2 cellular contexts compared by ENCODE assay signal in the genomic region with DNA sequence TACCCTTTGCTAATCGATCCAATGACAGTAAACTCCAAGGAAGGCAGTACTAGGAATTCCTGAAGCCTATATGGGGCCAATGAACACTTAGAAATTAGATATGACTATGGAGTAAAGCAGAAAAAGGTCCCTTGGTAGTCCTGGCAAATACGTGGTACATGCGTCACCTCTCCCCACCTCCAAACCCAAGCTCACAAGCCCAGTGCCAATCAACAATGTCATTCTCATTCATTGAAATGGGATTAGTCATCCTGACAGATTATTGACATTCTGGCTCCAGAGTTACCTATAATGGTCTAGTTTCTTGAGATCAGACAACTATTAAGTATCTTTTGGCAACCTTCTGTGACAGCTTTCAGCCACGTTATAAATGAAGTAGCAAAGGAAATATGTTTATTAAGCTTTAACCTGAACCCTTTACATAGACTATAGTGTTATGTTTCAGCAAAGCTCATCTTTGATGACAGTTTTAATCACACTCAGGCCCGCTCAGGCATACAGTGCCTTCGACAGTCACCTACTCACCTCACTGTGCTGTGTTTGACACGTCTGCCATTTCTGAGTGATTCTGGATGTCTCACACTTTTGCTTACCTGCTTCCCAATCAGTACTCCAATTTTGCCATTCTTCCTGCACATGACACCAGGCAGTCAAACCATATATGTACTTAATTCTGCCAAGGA.
A peak's percentile ranks its signal among the peaks of the same experiment; 100 is the strongest.
TF ChIP-seq lines count a peak whose summit lies in the region.

No MANE protein-coding gene starts in this region.

TF ChIP-seq in GM12878, 131 proteins besides CTCF, POLR2A, EP300 and RAD21:
- TF ChIP-seq, protein P1, sequence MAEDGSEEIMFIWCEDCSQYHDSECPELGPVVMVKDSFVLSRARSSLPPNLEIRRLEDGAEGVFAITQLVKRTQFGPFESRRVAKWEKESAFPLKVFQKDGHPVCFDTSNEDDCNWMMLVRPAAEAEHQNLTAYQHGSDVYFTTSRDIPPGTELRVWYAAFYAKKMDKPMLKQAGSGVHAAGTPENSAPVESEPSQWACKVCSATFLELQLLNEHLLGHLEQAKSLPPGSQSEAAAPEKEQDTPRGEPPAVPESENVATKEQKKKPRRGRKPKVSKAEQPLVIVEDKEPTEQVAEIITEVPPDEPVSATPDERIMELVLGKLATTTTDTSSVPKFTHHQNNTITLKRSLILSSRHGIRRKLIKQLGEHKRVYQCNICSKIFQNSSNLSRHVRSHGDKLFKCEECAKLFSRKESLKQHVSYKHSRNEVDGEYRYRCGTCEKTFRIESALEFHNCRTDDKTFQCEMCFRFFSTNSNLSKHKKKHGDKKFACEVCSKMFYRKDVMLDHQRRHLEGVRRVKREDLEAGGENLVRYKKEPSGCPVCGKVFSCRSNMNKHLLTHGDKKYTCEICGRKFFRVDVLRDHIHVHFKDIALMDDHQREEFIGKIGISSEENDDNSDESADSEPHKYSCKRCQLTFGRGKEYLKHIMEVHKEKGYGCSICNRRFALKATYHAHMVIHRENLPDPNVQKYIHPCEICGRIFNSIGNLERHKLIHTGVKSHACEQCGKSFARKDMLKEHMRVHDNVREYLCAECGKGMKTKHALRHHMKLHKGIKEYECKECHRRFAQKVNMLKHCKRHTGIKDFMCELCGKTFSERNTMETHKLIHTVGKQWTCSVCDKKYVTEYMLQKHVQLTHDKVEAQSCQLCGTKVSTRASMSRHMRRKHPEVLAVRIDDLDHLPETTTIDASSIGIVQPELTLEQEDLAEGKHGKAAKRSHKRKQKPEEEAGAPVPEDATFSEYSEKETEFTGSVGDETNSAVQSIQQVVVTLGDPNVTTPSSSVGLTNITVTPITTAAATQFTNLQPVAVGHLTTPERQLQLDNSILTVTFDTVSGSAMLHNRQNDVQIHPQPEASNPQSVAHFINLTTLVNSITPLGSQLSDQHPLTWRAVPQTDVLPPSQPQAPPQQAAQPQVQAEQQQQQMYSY (CRISPR knock-in tag; IDR thresholded peaks at IDR 0.05), result no peak
- TF ChIP-seq ZNF207 (IDR thresholded peaks at IDR 0.05; ENCODE audit: borderline replicate concordance), result 0 out of 2 replicates have a peak, but pooled peaks have one; percentile 22
- TF ChIP-seq, protein P2, sequence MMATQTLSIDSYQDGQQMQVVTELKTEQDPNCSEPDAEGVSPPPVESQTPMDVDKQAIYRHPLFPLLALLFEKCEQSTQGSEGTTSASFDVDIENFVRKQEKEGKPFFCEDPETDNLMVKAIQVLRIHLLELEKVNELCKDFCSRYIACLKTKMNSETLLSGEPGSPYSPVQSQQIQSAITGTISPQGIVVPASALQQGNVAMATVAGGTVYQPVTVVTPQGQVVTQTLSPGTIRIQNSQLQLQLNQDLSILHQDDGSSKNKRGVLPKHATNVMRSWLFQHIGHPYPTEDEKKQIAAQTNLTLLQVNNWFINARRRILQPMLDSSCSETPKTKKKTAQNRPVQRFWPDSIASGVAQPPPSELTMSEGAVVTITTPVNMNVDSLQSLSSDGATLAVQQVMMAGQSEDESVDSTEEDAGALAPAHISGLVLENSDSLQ (IDR thresholded peaks at IDR 0.05), result peak; percentile 48; the same call in 1 of the 2 replicates

TF ChIP-seq in WTC11, 78 proteins besides CTCF, POLR2A, EP300 and RAD21 (continued from another document):
- TF ChIP-seq, protein P3, sequence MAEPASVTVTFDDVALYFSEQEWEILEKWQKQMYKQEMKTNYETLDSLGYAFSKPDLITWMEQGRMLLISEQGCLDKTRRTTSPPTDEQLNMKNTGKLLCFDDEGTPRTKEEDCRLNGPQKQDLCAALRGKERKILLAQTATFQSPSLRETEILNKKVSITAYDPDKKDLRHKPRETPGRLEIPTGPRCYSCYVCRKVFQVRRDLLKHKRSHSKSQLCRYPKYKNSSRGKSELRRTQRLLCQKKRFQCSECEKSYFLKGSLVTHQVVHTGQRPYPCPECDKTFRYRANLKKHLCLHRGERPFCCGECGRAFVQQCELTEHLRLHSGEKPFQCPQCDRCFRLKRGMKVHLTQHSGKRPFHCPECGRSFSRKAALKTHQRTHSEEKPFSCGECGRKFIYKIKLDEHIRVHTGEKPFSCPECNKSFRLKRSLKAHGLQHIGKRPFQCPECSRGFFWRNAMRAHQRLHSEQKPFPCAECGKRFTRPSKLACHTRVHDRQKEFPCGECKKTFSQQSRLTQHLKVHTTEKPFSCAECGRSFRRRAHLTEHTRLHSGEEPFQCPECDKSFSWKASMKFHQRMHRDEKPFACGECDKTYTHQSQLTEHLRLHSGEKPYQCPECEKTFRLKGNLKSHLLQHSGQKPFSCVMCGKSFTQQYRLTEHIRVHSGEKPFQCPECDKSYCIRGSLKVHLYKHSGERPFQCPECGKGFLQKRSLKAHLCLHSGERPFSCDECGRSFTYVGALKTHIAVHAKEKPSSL (CRISPR knock-in tag; conservative IDR thresholded peaks at IDR 0.05), result no peak
- TF ChIP-seq, protein P4, sequence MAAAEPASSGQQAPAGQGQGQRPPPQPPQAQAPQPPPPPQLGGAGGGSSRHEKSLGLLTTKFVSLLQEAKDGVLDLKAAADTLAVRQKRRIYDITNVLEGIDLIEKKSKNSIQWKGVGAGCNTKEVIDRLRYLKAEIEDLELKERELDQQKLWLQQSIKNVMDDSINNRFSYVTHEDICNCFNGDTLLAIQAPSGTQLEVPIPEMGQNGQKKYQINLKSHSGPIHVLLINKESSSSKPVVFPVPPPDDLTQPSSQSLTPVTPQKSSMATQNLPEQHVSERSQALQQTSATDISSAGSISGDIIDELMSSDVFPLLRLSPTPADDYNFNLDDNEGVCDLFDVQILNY (CRISPR knock-in tag; IDR thresholded peaks at IDR 0.05), result no peak
- TF ChIP-seq NFYB (CRISPR knock-in tag; conservative IDR thresholded peaks at IDR 0.05; ENCODE audit: low read depth) (no peak), ZNF317 (CRISPR knock-in tag; IDR thresholded peaks at IDR 0.05; ENCODE audit: borderline replicate concordance, low read depth) (no peak), NR3C1 (CRISPR knock-in tag; conservative IDR thresholded peaks at IDR 0.05; ENCODE audit: low read depth) (no peak)
- TF ChIP-seq, protein P5, sequence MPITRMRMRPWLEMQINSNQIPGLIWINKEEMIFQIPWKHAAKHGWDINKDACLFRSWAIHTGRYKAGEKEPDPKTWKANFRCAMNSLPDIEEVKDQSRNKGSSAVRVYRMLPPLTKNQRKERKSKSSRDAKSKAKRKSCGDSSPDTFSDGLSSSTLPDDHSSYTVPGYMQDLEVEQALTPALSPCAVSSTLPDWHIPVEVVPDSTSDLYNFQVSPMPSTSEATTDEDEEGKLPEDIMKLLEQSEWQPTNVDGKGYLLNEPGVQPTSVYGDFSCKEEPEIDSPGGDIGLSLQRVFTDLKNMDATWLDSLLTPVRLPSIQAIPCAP (CRISPR knock-in tag; IDR thresholded peaks at IDR 0.05), result no peak
- TF ChIP-seq, protein P6, sequence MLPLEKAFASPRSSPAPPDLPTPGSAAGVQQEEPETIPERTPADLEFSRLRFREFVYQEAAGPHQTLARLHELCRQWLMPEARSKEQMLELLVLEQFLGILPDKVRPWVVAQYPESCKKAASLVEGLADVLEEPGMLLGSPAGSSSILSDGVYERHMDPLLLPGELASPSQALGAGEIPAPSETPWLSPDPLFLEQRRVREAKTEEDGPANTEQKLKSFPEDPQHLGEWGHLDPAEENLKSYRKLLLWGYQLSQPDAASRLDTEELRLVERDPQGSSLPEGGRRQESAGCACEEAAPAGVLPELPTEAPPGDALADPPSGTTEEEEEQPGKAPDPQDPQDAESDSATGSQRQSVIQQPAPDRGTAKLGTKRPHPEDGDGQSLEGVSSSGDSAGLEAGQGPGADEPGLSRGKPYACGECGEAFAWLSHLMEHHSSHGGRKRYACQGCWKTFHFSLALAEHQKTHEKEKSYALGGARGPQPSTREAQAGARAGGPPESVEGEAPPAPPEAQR (CRISPR knock-in tag; IDR thresholded peaks at IDR 0.05), result no peak
- TF ChIP-seq, protein P7, sequence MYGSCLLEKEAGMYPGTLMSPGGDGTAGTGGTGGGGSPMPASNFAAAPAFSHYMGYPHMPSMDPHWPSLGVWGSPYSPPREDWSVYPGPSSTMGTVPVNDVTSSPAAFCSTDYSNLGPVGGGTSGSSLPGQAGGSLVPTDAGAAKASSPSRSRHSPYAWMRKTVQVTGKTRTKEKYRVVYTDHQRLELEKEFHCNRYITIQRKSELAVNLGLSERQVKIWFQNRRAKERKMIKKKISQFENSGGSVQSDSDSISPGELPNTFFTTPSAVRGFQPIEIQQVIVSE (CRISPR knock-in tag; IDR thresholded peaks at IDR 0.05; ENCODE audit: borderline replicate concordance), result no peak
TF ChIP-seq in WTC11: peak in this region for 0.
